Comparison of ENCODE assay signal across 10 cellular contexts in genomic region chrX:1165535-1166196, GRCh38. TPM values are rescaled to one million over a fixed set of nuclear protein-coding genes. Genes with fewer than 3 reads are reported as not detected.
DNase-seq lines count a peak whose midpoint lies in the region; ATAC-seq and TF ChIP-seq lines count a peak whose summit lies in the region.
"Had no signal": no experiment of that assay in that cellular context is flagged by ENCODE, and none has a peak within 500 bp of the region (broad histone marks: within the 10 kb centered on the region; RNA-seq: fewer than 3 reads in every experiment).

No MANE protein-coding gene starts in this region.

- DNase-seq in ELF-1 (ENCODE audit: low read depth, low spot score) (peak; percentile 75), mammary epithelial cell (peak; percentile 45), neuronal stem cell (ENCODE audit: low spot score) (no peak), NCI-H2029 treated with DMSO at 0.1 percent for 48 hours (lab: John Stamatoyannopoulos, UW) (no peak), NCI-H2227 treated with DMSO at 0.1 percent for 48 hours (lab: John Stamatoyannopoulos, UW) (no peak), lower lobe of right lung (no peak)
- DNase-seq: glutamatergic neuron had no signal

- H3K18ac ChIP-seq in neuronal stem cell (ENCODE audit: low read length), result no peak overlapping the region

- H3K79me2 ChIP-seq in mammary epithelial cell (ENCODE audit: insufficient read depth, low read length), result no peaks in the 10 kb centered on the region

- H3K36me3 ChIP-seq in mammary epithelial cell (ENCODE audit: insufficient read depth, low read length), result no peaks in the 10 kb centered on the region
- H3K36me3 ChIP-seq in neuronal stem cell (replicated peaks in 1 of 2; ENCODE audit: control insufficient read depth in 2 of 2, insufficient read depth in 2 of 2, low read length in 2 of 2), result no peaks in the 10 kb centered on the region
- H3K36me3 ChIP-seq in lower lobe of right lung, result no peaks in the 10 kb centered on the region

- no peak overlapping the region for H3K23ac ChIP-seq in neuronal stem cell (ENCODE audit: low read depth, low read length, poor library complexity)

- peak; percentile 39 for ATAC-seq in HG03442 (IDR thresholded peaks at IDR 0.05; ENCODE audit: unreplicated experiment)
- ATAC-seq in lower lobe of right lung, result no peak
- ATAC-seq: GM23338 had no signal

- H4K20me1 ChIP-seq in mammary epithelial cell (ENCODE audit: insufficient read depth, low read length), result no peaks in the 10 kb centered on the region

- no peak overlapping the region for H2BK5ac ChIP-seq in neuronal stem cell (ENCODE audit: low read length)

- in situ Hi-C loops in mammary epithelial cell (cut with MboI; ENCODE audit: low sequenced_read_pairs in 2 of 2), result no loop called here

- no peak overlapping the region for H3K9ac ChIP-seq in mammary epithelial cell (ENCODE audit: insufficient read depth, low read length)
- H3K9ac ChIP-seq in neuronal stem cell (ENCODE audit: low read depth, low read length, poor library complexity), result no peak overlapping the region

- H3K79me1 ChIP-seq in neuronal stem cell (ENCODE audit: low read depth, low read length), result no peaks in the 10 kb centered on the region

- H3K4me2 ChIP-seq in mammary epithelial cell (ENCODE audit: insufficient read depth, low read depth, low read length), result no peak overlapping the region
- H3K4me2 ChIP-seq in neuronal stem cell (ENCODE audit: insufficient read depth, low read length, poor library complexity, severe bottlenecking), result no peak overlapping the region

- H3K27me3 ChIP-seq in mammary epithelial cell (ENCODE audit: insufficient read depth, low read length) (no peaks in the 10 kb centered on the region), neuronal stem cell (ENCODE audit: control insufficient read depth in 3 of 3, insufficient read depth in 3 of 3, low read depth in 1 of 3, low read length in 3 of 3) (peaks cover 0 to under 1% (median 0%) of the 10 kb centered on the region in 3 experiments), lower lobe of right lung (ENCODE audit: low read depth) (peaks cover 12% of the 10 kb centered on the region)

- H2AK5ac ChIP-seq in neuronal stem cell (ENCODE audit: low read depth, low read length), result no peak overlapping the region

- no peak overlapping the region for H2AFZ ChIP-seq in mammary epithelial cell (ENCODE audit: low read depth, low read length)
- H2AFZ ChIP-seq in neuronal stem cell (ENCODE audit: low read length), result peak overlapping the region; percentile 68
- H2AFZ ChIP-seq: GM23338 had no signal

- no peak for TF ChIP-seq CTCF in mammary epithelial cell (conservative IDR thresholded peaks at IDR 0.05 in 1 of 2, IDR thresholded peaks at IDR 0.05 in 1 of 2; ENCODE audit: extremely low read depth in 1 of 2, insufficient read depth in 1 of 2, low read depth in 1 of 2, low read length in 2 of 2)
- TF ChIP-seq CTCF in lower lobe of right lung (IDR thresholded peaks at IDR 0.05), result no peak

- 1% methylated on average over 12 of the region's 12 CpGs for WGBS in mammary epithelial cell (ENCODE audit: low coverage, missing lambda C conversion rate)
- no CpG with 5 or more reads among the region's 12 CpGs for WGBS in neuronal stem cell (ENCODE audit: extremely low coverage in 2 of 2, insufficient read length in 2 of 2, insufficient replicate concordance in 1 of 2), 2 donors

- H3K4me3 ChIP-seq in mammary epithelial cell (replicated peaks in 1 of 3; ENCODE audit: insufficient read depth in 1 of 3, low read depth in 2 of 3, low read length in 3 of 3) (no peak overlapping the region), neuronal stem cell (ENCODE audit: low read length in 2 of 2) (no peak overlapping the region), lower lobe of right lung (no peak overlapping the region)
- H3K4me3 ChIP-seq: GM23338 had no signal

- no peak overlapping the region for H3K4ac ChIP-seq in neuronal stem cell (ENCODE audit: low read length)

- H4K8ac ChIP-seq in neuronal stem cell (ENCODE audit: low read depth, low read length), result no peak overlapping the region

- H2BK120ac ChIP-seq in neuronal stem cell (ENCODE audit: low read depth, low read length), result no peak overlapping the region

- intact Hi-C loops in mammary epithelial cell (cut with micrococcal nuclease) (no loop called here), lower lobe of right lung (cut with DNase I) (no loop called here)

- CTCF ChIA-PET in mammary epithelial cell (lab: Charles Lee; ENCODE audit: low non-redundant PET), result no interaction called here

- dilution Hi-C loops in mammary epithelial cell (cut with HindIII; ENCODE audit: low sequenced_read_pairs), result no loop called here

- no peak overlapping the region for H2BK12ac ChIP-seq in neuronal stem cell (ENCODE audit: low read length)

- no TSS peak for BruUV-seq in mammary epithelial cell (replicated peaks; lab: Mats Ljungman, UMichigan)

- H3K27ac ChIP-seq in mammary epithelial cell (ENCODE audit: insufficient read depth, low read depth, low read length) (no peak overlapping the region), neuronal stem cell (replicated peaks; ENCODE audit: low read length) (peak overlapping the region; percentile 48), lower lobe of right lung (no peak overlapping the region)

- no peak overlapping the region for H2BK15ac ChIP-seq in neuronal stem cell (ENCODE audit: low read length)

- H3K4me1 ChIP-seq in mammary epithelial cell (ENCODE audit: insufficient read depth, low read length), result no peaks in the 10 kb centered on the region
- peaks cover 0 to 3% of the 10 kb centered on the region in 2 donors for H3K4me1 ChIP-seq in neuronal stem cell (ENCODE audit: control insufficient read depth in 2 of 2, insufficient read depth in 1 of 2, low read depth in 1 of 2, low read length in 2 of 2)
- H3K4me1 ChIP-seq in lower lobe of right lung, result no peaks in the 10 kb centered on the region

- H4K91ac ChIP-seq in neuronal stem cell (ENCODE audit: low read depth, low read length, poor library complexity), result no peak overlapping the region

- no peak overlapping the region for H3K14ac ChIP-seq in neuronal stem cell (ENCODE audit: low read length)

- H3K9me3 ChIP-seq in mammary epithelial cell (replicated peaks; ENCODE audit: insufficient read depth, low read length) (peaks cover 10% of the 10 kb centered on the region), neuronal stem cell (replicated peaks in 1 of 2; ENCODE audit: control insufficient read depth in 2 of 2, insufficient read depth in 1 of 2, low read depth in 1 of 2, low read length in 2 of 2) (no peaks in the 10 kb centered on the region), lower lobe of right lung (no peaks in the 10 kb centered on the region)

RNA-seq across cellular contexts. Expression of gene CRLF2, which starts 46.8 kb away (rescaled TPM):
- total RNA-seq in mammary epithelial cell, result not detected
- polyA plus RNA-seq in mammary epithelial cell, result not detected
- not detected for polyA minus RNA-seq in mammary epithelial cell
- polyA plus RNA-seq in neuronal stem cell (2013, experiment 1 of 2), result not detected
- not detected for polyA plus RNA-seq in neuronal stem cell (2013, experiment 2 of 2)
- total RNA-seq in lower lobe of right lung, result 1.3 TPM
- total RNA-seq: astrocyte, GM23338 had no signal
- polyA plus RNA-seq: GM23338 had no signal

Comparison
In these comparisons a context has a peak if more than half of its experiments do, and no peak if none do; other contexts are left out.
1. DNase-seq: peak in ELF-1 (single experiment) and mammary epithelial cell (single experiment); none in neuronal stem cell (single experiment), NCI-H2029 treated with DMSO at 0.1 percent for 48 hours (single experiment), NCI-H2227 treated with DMSO at 0.1 percent for 48 hours (single experiment) and lower lobe of right lung (single experiment).